ENCODE assay signal across 19 cellular contexts in the genomic region with DNA sequence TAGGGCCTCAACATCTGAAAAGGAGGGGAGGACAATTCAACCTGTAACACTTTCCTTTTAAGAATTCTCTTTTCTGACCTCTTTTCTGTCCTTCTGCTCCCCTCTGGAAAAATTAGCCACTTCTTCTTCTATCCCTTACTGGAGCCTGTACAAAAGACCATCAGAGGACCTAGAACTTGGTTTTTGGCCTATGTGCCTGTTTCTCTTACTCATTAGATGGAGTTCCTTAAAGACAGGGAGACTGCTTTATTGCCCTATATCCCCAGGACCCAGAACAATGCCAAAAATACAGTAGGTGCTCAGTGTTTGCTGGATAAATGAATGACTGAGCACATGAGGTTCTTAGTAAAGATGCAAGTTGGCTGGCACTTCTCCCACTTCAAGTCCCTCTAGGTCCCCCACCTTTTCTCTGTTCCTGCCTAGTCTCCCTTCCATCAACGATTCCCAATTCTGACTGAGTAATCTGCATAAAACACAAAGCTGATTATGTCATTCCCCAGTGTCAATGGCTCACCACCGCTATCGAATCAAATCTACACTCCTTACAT.
"Had no signal": no experiment of that assay in that cellular context is flagged by ENCODE, and none has a peak within 500 bp of the region (broad histone marks: within the 10 kb centered on the region; RNA-seq: fewer than 3 reads in every experiment).

No MANE protein-coding gene starts in this region.

- DNase-seq: hippocampal formation; hypothalamus; immature natural killer cell; islet precursor cell; kidney; kidney glomerular epithelial cell; left cardiac atrium; left colon; left lung; left ventricle myocardium inferior; left ventricle myocardium superior; lower lobe of right lung; mammary epithelial cell; mesenchymal stem cell; mesendoderm; midbrain; mucosa of descending colon; naive B cell; naive thymus-derived CD4-positive, alpha-beta T cell had no signal
